8 cellular contexts compared by ENCODE assay signal in the genomic region with DNA sequence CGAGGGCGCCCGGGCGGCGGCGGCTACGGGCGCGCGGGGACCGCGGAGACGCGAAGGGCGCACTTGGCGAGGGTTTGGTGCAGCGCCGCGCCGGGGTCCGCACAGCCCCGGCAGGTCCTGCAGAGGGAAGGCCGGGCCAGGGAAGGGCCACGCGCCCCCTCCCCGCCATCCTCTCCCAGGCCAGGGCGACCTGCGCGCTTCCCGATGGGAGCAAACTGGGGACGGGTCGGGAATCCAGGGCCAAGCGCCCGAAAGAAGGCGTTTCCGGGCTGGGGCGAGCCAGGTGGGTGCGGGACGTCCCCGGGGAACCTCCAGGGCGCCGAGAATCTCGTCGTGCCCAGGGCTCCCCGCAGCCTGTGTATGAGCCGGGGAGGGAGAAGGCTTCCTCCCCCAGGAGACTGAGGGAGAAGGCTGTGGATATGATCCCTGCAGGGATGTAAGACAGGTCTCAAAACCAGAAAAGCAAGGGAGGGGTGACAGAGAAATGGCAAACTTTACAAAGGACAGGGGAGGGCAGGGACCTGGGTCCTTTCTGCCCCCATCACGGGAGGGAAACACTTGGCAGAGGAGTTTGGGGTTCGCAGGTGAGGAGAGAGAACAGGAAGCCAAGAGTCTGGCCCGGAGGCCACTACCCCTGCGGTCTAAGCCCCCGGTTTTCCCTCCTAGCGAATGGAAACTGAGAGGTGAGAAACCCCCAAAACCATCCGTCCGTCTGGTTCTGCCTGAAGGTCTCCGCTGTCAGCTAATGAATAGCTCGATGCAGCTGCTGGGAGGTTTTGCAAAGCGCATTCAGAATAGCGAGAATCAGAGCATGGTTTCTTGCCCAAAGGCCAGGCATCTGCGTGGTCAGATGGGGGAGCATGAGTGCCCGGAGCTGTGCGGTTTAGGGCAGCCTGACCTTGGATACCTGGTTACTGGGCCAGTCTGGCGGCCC. TPM values are rescaled to one million over a fixed set of nuclear protein-coding genes. Genes with fewer than 3 reads are reported as not detected.
DNase-seq lines count a peak whose midpoint lies in the region; ATAC-seq and TF ChIP-seq lines count a peak whose summit lies in the region.

No MANE protein-coding gene starts in this region.

- peak overlapping the region in 6 of 7 donors; percentile 16 to 85 (median 54) for H3K4me3 Mint-ChIP-seq in CD8-positive, alpha-beta memory T cell
- peak overlapping the region; percentile 66 for H3K4me3 Mint-ChIP-seq in chondrocyte (ENCODE audit: unreplicated experiment)

- no peaks in the 10 kb centered on the region for H3K36me3 ChIP-seq in CD8-positive, alpha-beta memory T cell (ENCODE audit: insufficient read depth, low read length)
- no peaks in the 10 kb centered on the region for H3K36me3 ChIP-seq in neural cell (ENCODE audit: insufficient read depth, low read length)
- H3K36me3 ChIP-seq in transverse colon: no peaks in the 10 kb centered on the region

- H3K27me3 ChIP-seq in CD8-positive, alpha-beta memory T cell (ENCODE audit: insufficient read depth, low read length, poor library complexity, severe bottlenecking): peaks cover 26% of the 10 kb centered on the region
- H3K27me3 ChIP-seq in neural cell (ENCODE audit: insufficient read depth, low read depth, low read length) (peaks cover 30% of the 10 kb centered on the region), transverse colon (peaks cover 83% of the 10 kb centered on the region)

- no peak for TF ChIP-seq EP300 in neural cell (conservative IDR thresholded peaks at IDR 0.05; ENCODE audit: poor library complexity, severe bottlenecking)
- TF ChIP-seq EP300 in transverse colon (IDR thresholded peaks at IDR 0.05; ENCODE audit: low read depth): no peak

- no peaks in the 10 kb centered on the region for H3K36me3 Mint-ChIP-seq in CD8-positive, alpha-beta memory T cell
- H3K36me3 Mint-ChIP-seq in chondrocyte (ENCODE audit: low read depth): no peaks in the 10 kb centered on the region

- H2AFZ ChIP-seq in neural cell (ENCODE audit: low read depth, low read length): no peak overlapping the region

- WGBS in transverse colon (ENCODE audit: low coverage in 1 of 2), 2 donors: 0 to 6% methylated on average over 1 to 35 of the region's 62 CpGs

- intact Hi-C loops in transverse colon (cut with DNase I; ENCODE audit: low total_unique reads): no loop called here

- H3K4me3 ChIP-seq in CD8-positive, alpha-beta memory T cell (ENCODE audit: low read length): no peak overlapping the region
- H3K4me3 ChIP-seq in neural cell (ENCODE audit: low read length): peak overlapping the region; percentile 49
- H3K4me3 ChIP-seq in transverse colon: peak overlapping the region in 2 of 4 donors; percentile 11 to 16

- TF ChIP-seq CTCF in chondrocyte (IDR thresholded peaks at IDR 0.05): no peak
- no peak for TF ChIP-seq CTCF in neural cell (IDR thresholded peaks at IDR 0.05; ENCODE audit: poor library complexity, severe bottlenecking)
- TF ChIP-seq CTCF in transverse colon (IDR thresholded peaks at IDR 0.05): no peak

- H3K27ac Mint-ChIP-seq in CD8-positive, alpha-beta memory T cell: peak overlapping the region in 2 of 8 donors; percentile 17 to 78
- peak overlapping the region; percentile 87 for H3K27ac Mint-ChIP-seq in chondrocyte (ENCODE audit: unreplicated experiment)

- H3K4me1 Mint-ChIP-seq in CD8-positive, alpha-beta memory T cell: peaks cover 11 to 22% (median 13%) of the 10 kb centered on the region in 3 donors
- peaks cover 34% of the 10 kb centered on the region for H3K4me1 Mint-ChIP-seq in chondrocyte (ENCODE audit: low read depth)

- POLR2A ChIA-PET in CD8-positive, alpha-beta memory T cell (lab: Charles Lee): interaction anchor here (0.9 kb wide), 1 partner anchor 20 kb away, joined by 3 read pairs; no protein-coding TSS in a partner anchor

- H3K9me3 Mint-ChIP-seq in CD8-positive, alpha-beta memory T cell: no peaks in the 10 kb centered on the region
- H3K9me3 Mint-ChIP-seq in chondrocyte (ENCODE audit: low read depth): no peaks in the 10 kb centered on the region

- ATAC-seq in GM19328 (IDR thresholded peaks at IDR 0.05; ENCODE audit: unreplicated experiment): peak; percentile 59
- ATAC-seq in HG03342 (IDR thresholded peaks at IDR 0.05; ENCODE audit: unreplicated experiment): peak; percentile 82

- no peak for DNase-seq in CD8-positive, alpha-beta memory T cell
- DNase-seq in chondrocyte (ENCODE audit: low spot score) (no peak), T1000 (lab: John Stamatoyannopoulos, UW) (no peak), NCI-H1417 treated with DMSO at 0.1 percent for 48 hours (lab: John Stamatoyannopoulos, UW) (no peak), transverse colon (no peak)

- no peaks in the 10 kb centered on the region for H3K79me2 ChIP-seq in neural cell (replicated peaks; ENCODE audit: insufficient read depth, low read length)

- no peak for TF ChIP-seq RAD21 in neural cell (conservative IDR thresholded peaks at IDR 0.05)

- H3K9ac ChIP-seq in neural cell (ENCODE audit: low read length): no peak overlapping the region

- peaks cover 10% of the 10 kb centered on the region for H3K4me1 ChIP-seq in CD8-positive, alpha-beta memory T cell (ENCODE audit: insufficient read depth, low read length)
- H3K4me1 ChIP-seq in transverse colon: peaks cover 0 to 18% (median 15%) of the 10 kb centered on the region in 4 donors

- in situ Hi-C loops in transverse colon (cut with MboI; ENCODE audit: low pct_ligation_motif_present in 1 of 4, low pct_unique_long_range_greater_than_20kb in 1 of 4, low sequenced_read_pairs in 3 of 4): loop anchor here in 3 of 4 donors (25.0 kb wide), 2 partner anchors 201 to 226 kb away; a partner anchor contains a TSS

- TF ChIP-seq POLR2A in transverse colon (IDR thresholded peaks at IDR 0.05): no peak

- H3K9me3 ChIP-seq in CD8-positive, alpha-beta memory T cell (ENCODE audit: low read length): no peaks in the 10 kb centered on the region
- no peaks in the 10 kb centered on the region for H3K9me3 ChIP-seq in neural cell (ENCODE audit: low read length)
- no peaks in the 10 kb centered on the region for H3K9me3 ChIP-seq in transverse colon

- H3K27me3 Mint-ChIP-seq in CD8-positive, alpha-beta memory T cell: peaks cover 37 to 48% of the 10 kb centered on the region in 2 donors
- no peaks in the 10 kb centered on the region for H3K27me3 Mint-ChIP-seq in chondrocyte (ENCODE audit: low read depth)

- H4K20me1 ChIP-seq in neural cell (ENCODE audit: insufficient read depth): no peaks in the 10 kb centered on the region

- H3K4me2 ChIP-seq in neural cell (ENCODE audit: low read length): no peak overlapping the region

- no peak overlapping the region for H3K27ac ChIP-seq in CD8-positive, alpha-beta memory T cell (ENCODE audit: low read depth, low read length)
- H3K27ac ChIP-seq in neural cell (ENCODE audit: low read length): no peak overlapping the region
- no peak overlapping the region for H3K27ac ChIP-seq in transverse colon

- CTCF ChIA-PET in CD8-positive, alpha-beta memory T cell (lab: Charles Lee): interaction anchor here (2.9 kb wide), 1 partner anchor 19 kb away, joined by 11 read pairs; no protein-coding TSS in a partner anchor

- H3K9me2 ChIP-seq in neural cell (ENCODE audit: insufficient read depth, low read length): no peaks in the 10 kb centered on the region

- H3F3A ChIP-seq in neural cell (ENCODE audit: insufficient read depth, low read length, poor library complexity, severe bottlenecking): no peaks in the 10 kb centered on the region

TF ChIP-seq in neural cell, 6 proteins besides CTCF, POLR2A, EP300 and RAD21:
- TF ChIP-seq TAF1 (IDR thresholded peaks at IDR 0.05; ENCODE audit: low read depth) (no peak), SMC3 (conservative IDR thresholded peaks at IDR 0.05; ENCODE audit: poor library complexity) (no peak), POLR2AphosphoS5 (IDR thresholded peaks at IDR 0.05) (no peak), MXI1 (conservative IDR thresholded peaks at IDR 0.05; ENCODE audit: poor library complexity, severe bottlenecking) (no peak), EZH2 (IDR thresholded peaks at IDR 0.05; ENCODE audit: borderline replicate concordance, insufficient read depth, low read length, poor library complexity, severe bottlenecking) (no peak)
- TF ChIP-seq, protein P1, sequence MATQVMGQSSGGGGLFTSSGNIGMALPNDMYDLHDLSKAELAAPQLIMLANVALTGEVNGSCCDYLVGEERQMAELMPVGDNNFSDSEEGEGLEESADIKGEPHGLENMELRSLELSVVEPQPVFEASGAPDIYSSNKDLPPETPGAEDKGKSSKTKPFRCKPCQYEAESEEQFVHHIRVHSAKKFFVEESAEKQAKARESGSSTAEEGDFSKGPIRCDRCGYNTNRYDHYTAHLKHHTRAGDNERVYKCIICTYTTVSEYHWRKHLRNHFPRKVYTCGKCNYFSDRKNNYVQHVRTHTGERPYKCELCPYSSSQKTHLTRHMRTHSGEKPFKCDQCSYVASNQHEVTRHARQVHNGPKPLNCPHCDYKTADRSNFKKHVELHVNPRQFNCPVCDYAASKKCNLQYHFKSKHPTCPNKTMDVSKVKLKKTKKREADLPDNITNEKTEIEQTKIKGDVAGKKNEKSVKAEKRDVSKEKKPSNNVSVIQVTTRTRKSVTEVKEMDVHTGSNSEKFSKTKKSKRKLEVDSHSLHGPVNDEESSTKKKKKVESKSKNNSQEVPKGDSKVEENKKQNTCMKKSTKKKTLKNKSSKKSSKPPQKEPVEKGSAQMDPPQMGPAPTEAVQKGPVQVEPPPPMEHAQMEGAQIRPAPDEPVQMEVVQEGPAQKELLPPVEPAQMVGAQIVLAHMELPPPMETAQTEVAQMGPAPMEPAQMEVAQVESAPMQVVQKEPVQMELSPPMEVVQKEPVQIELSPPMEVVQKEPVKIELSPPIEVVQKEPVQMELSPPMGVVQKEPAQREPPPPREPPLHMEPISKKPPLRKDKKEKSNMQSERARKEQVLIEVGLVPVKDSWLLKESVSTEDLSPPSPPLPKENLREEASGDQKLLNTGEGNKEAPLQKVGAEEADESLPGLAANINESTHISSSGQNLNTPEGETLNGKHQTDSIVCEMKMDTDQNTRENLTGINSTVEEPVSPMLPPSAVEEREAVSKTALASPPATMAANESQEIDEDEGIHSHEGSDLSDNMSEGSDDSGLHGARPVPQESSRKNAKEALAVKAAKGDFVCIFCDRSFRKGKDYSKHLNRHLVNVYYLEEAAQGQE (IDR thresholded peaks at IDR 0.05; ENCODE audit: borderline replicate concordance): no peak
TF ChIP-seq in neural cell: peak in this region for 0.

RNA-seq across cellular contexts. Expression of a gene that starts 0.7 kb away (rescaled TPM):
- total RNA-seq in CD8-positive, alpha-beta memory T cell: under 1 TPM in 1 of 2 experiments, not detected in 1; 0.07 TPM
- 0.08 TPM for polyA plus RNA-seq in CD8-positive, alpha-beta memory T cell
- total RNA-seq in chondrocyte (9.1 to 11.1 TPM (median 9.6 TPM) in 3 replicates), transverse colon (under 1 TPM in 1 of 4 donors, not detected in 3; 0.64 TPM)
- not detected in 2 replicates for polyA plus RNA-seq in neural cell
- polyA minus RNA-seq in neural cell: not detected in 2 replicates

RNA-seq across cellular contexts. Expression of a gene that starts 56.9 kb away (rescaled TPM):
- 10 to 100 TPM; 20.2 to 22.2 TPM for total RNA-seq in CD8-positive, alpha-beta memory T cell
- polyA plus RNA-seq in CD8-positive, alpha-beta memory T cell: 2.1 TPM
- total RNA-seq in chondrocyte (196 to 209 TPM (median 198 TPM) in 3 replicates), transverse colon (10 to 100 TPM; 11.2 to 43.6 (median 23.0) TPM)
- polyA plus RNA-seq in neural cell: 17.0 and 25.0 TPM in 2 replicates
- 56.0 and 61.4 TPM in 2 replicates for polyA minus RNA-seq in neural cell
